Comparison of ENCODE assay signal across 1 cellular context in genomic region chr3:31980530-31981205, GRCh38.
TF ChIP-seq lines count a peak whose summit lies in the region.

No MANE protein-coding gene starts in this region.

TF ChIP-seq in WTC11, 78 proteins besides CTCF, POLR2A, EP300 and RAD21 (continued from another document and continues in another):
- no peak for TF ChIP-seq ZNF532 (CRISPR knock-in tag; IDR thresholded peaks at IDR 0.05; ENCODE audit: borderline replicate concordance)
- TF ChIP-seq ESRRA (CRISPR knock-in tag; IDR thresholded peaks at IDR 0.05; ENCODE audit: borderline replicate concordance), result peak; percentile 55; the same call in 1 of the 2 replicates
- peak; percentile 91 for TF ChIP-seq KAT7 (CRISPR knock-in tag; IDR thresholded peaks at IDR 0.05; ENCODE audit: borderline replicate concordance)
- no peak for TF ChIP-seq ERG (CRISPR knock-in tag; IDR thresholded peaks at IDR 0.05)
- no peak; the same call in 1 of the 2 replicates for TF ChIP-seq TCF7 (CRISPR knock-in tag; IDR thresholded peaks at IDR 0.05; ENCODE audit: low read depth)
- TF ChIP-seq ZNF121 (CRISPR knock-in tag; IDR thresholded peaks at IDR 0.05), result no peak
- TF ChIP-seq GTF2I (CRISPR knock-in tag; conservative IDR thresholded peaks at IDR 0.05), result no peak
- no peak; the same call in 1 of the 2 replicates for TF ChIP-seq FOXP4 (CRISPR knock-in tag; IDR thresholded peaks at IDR 0.05)
- peak; percentile 58 for TF ChIP-seq HMGXB4 (CRISPR knock-in tag; IDR thresholded peaks at IDR 0.05)
- TF ChIP-seq MLX (CRISPR knock-in tag; IDR thresholded peaks at IDR 0.05), result no peak
- no peak for TF ChIP-seq NFYB (CRISPR knock-in tag; conservative IDR thresholded peaks at IDR 0.05; ENCODE audit: low read depth)
- TF ChIP-seq CREM (CRISPR knock-in tag; IDR thresholded peaks at IDR 0.05), result no peak; the same call in 1 of the 2 replicates
- 0 out of 2 replicates have a peak, but pooled peaks have one; percentile 25 for TF ChIP-seq USF1 (CRISPR knock-in tag; IDR thresholded peaks at IDR 0.05)
- no peak for TF ChIP-seq ATF6 (CRISPR knock-in tag; IDR thresholded peaks at IDR 0.05)
- no peak for TF ChIP-seq ZNF281 (CRISPR knock-in tag; IDR thresholded peaks at IDR 0.05)
- peak; percentile 21; the same call in 1 of the 2 replicates for TF ChIP-seq FOXP1 (CRISPR knock-in tag; IDR thresholded peaks at IDR 0.05; ENCODE audit: borderline replicate concordance)
- no peak for TF ChIP-seq JUN (CRISPR knock-in tag; IDR thresholded peaks at IDR 0.05)
- TF ChIP-seq PREB (CRISPR knock-in tag; IDR thresholded peaks at IDR 0.05; ENCODE audit: borderline replicate concordance), result no peak
- 0 out of 2 replicates have a peak, but pooled peaks have one; percentile 68 for TF ChIP-seq RELA (CRISPR knock-in tag; IDR thresholded peaks at IDR 0.05; ENCODE audit: borderline replicate concordance)
- no peak for TF ChIP-seq SMAD4 (CRISPR knock-in tag; IDR thresholded peaks at IDR 0.05)
- TF ChIP-seq NR2C2 (CRISPR knock-in tag; IDR thresholded peaks at IDR 0.05), result no peak
- TF ChIP-seq STAT6 (CRISPR knock-in tag; conservative IDR thresholded peaks at IDR 0.05; ENCODE audit: low read depth), result no peak
- TF ChIP-seq NR3C1 (CRISPR knock-in tag; conservative IDR thresholded peaks at IDR 0.05; ENCODE audit: low read depth), result peak; percentile 91; the same call in 1 of the 2 replicates
- TF ChIP-seq TP53 (CRISPR knock-in tag; IDR thresholded peaks at IDR 0.05), result 0 out of 2 replicates have a peak, but pooled peaks have one; percentile 60
- no peak for TF ChIP-seq NR1H2 (CRISPR knock-in tag; IDR thresholded peaks at IDR 0.05)
- TF ChIP-seq ZBTB21 (CRISPR knock-in tag; IDR thresholded peaks at IDR 0.05; ENCODE audit: borderline replicate concordance), result 0 out of 2 replicates have a peak, but pooled peaks have one; percentile 55
- no peak for TF ChIP-seq MXD4 (CRISPR knock-in tag; IDR thresholded peaks at IDR 0.05; ENCODE audit: borderline replicate concordance)
- no peak for TF ChIP-seq FOXJ3 (CRISPR knock-in tag; IDR thresholded peaks at IDR 0.05; ENCODE audit: borderline replicate concordance)
- TF ChIP-seq CREB1 (CRISPR knock-in tag; IDR thresholded peaks at IDR 0.05), result 0 out of 2 replicates have a peak, but pooled peaks have one; percentile 12
- TF ChIP-seq JAZF1 (CRISPR knock-in tag; IDR thresholded peaks at IDR 0.05), result no peak
- TF ChIP-seq SOX15 (CRISPR knock-in tag; IDR thresholded peaks at IDR 0.05), result no peak
- 0 out of 2 replicates have a peak, but pooled peaks have one; percentile 48 for TF ChIP-seq CBFB (CRISPR knock-in tag; IDR thresholded peaks at IDR 0.05; ENCODE audit: low read depth)
- no peak; the same call in 1 of the 2 replicates for TF ChIP-seq TEAD1 (CRISPR knock-in tag; IDR thresholded peaks at IDR 0.05)
- TF ChIP-seq ZNF232 (CRISPR knock-in tag; IDR thresholded peaks at IDR 0.05), result 0 out of 2 replicates have a peak, but pooled peaks have one; percentile 71
- 0 out of 2 replicates have a peak, but pooled peaks have one; percentile 15 for TF ChIP-seq IRF2 (CRISPR knock-in tag; IDR thresholded peaks at IDR 0.05; ENCODE audit: borderline replicate concordance, low read depth)
- no peak for TF ChIP-seq USF2 (CRISPR knock-in tag; IDR thresholded peaks at IDR 0.05)
- TF ChIP-seq RORB (CRISPR knock-in tag; IDR thresholded peaks at IDR 0.05), result no peak
